31 cellular contexts compared by ENCODE assay signal in genomic region chr1:157916895-157917294, GRCh38.
"Had no signal": no experiment of that assay in that cellular context is flagged by ENCODE, and none has a peak within 500 bp of the region (broad histone marks: within the 10 kb centered on the region; RNA-seq: fewer than 3 reads in every experiment).

No MANE protein-coding gene starts in this region.

- H3K4me3 Mint-ChIP-seq: activated B cell treated with CpG ODN at 0.5 μM for 24 hours; activated CD4-positive, alpha-beta memory T cell treated with anti-CD3 and anti-CD28 coated beads for 36 hours; activated CD4-positive, alpha-beta T cell treated with anti-CD3 and anti-CD28 coated beads for 36 hours; activated CD4-positive, alpha-beta T cell treated with anti-CD3 and anti-CD28 coated beads, Interleukin-2, amount 10 ng/mL, durations not matched to agents 24 days and 14 days; activated CD8-positive, alpha-beta memory T cell treated with anti-CD3 and anti-CD28 coated beads, Interleukin-2, amount 10 ng/mL, durations not matched to agents 7 days and 5 days; activated CD8-positive, alpha-beta T cell treated with anti-CD3 and anti-CD28 coated beads, Interleukin-2, amount 10 ng/mL, durations not matched to agents 7 days and 5 days; activated naive CD4-positive, alpha-beta T cell treated with anti-CD3 and anti-CD28 coated beads for 36 hours; activated naive CD4-positive, alpha-beta T cell treated with anti-CD3 and anti-CD28 coated beads, Interleukin-2, amount 50 U/mL, for 24 hours; activated naive CD8-positive, alpha-beta T cell treated with anti-CD3 and anti-CD28 coated beads for 36 hours; activated naive CD8-positive, alpha-beta T cell treated with anti-CD3 and anti-CD28 coated beads, Interleukin-2, amount 50 U/mL, for 24 hours; activated T-helper 1 cell treated with anti-CD3 and anti-CD28 coated beads, Interleukin-12 subunit alpha, Interleukin-12 subunit beta, Interleukin-2, Interleukin-4 antibody, amounts not matched to agents 30 ng/mL and 10 ng/mL and 1 ng/mL, durations not matched to agents 14 hours and 24 hours and 36 hours had no signal

- H3K9me3 Mint-ChIP-seq: activated CD4-positive, alpha-beta memory T cell treated with anti-CD3 and anti-CD28 coated beads for 36 hours; activated CD4-positive, alpha-beta T cell treated with anti-CD3 and anti-CD28 coated beads, Interleukin-2, amount 10 ng/mL, durations not matched to agents 24 days and 14 days; activated naive CD4-positive, alpha-beta T cell treated with anti-CD3 and anti-CD28 coated beads for 36 hours; activated naive CD4-positive, alpha-beta T cell treated with anti-CD3 and anti-CD28 coated beads, Interleukin-2, amount 50 U/mL, for 24 hours; activated naive CD8-positive, alpha-beta T cell treated with anti-CD3 and anti-CD28 coated beads for 36 hours; activated naive CD8-positive, alpha-beta T cell treated with anti-CD3 and anti-CD28 coated beads, Interleukin-2, amount 50 U/mL, for 24 hours; activated T-helper 1 cell treated with anti-CD3 and anti-CD28 coated beads, Interleukin-12 subunit alpha, Interleukin-12 subunit beta, Interleukin-2, Interleukin-4 antibody, amounts not matched to agents 30 ng/mL and 10 ng/mL and 1 ng/mL, durations not matched to agents 14 hours and 24 hours and 36 hours; activated T-helper 2 cell treated with anti-CD3 and anti-CD28 coated beads, Interferon-gamma antibody, Interleukin-2, Interleukin-4, amounts not matched to agents 10 μg/mL and 5 μg/mL and 100 μg/mL, durations not matched to agents 14 hours and 24 hours and 36 hours had no signal

- H3K27me3 ChIP-seq: adrenal gland, body of pancreas, colonic mucosa, gastroesophageal sphincter had no signal

- ATAC-seq: activated CD4-positive, alpha-beta T cell treated with anti-CD3 and anti-CD28 coated beads for 36 hours; activated CD8-positive, alpha-beta memory T cell treated with anti-CD3 and anti-CD28 coated beads, Interleukin-2, amount 10 ng/mL, durations not matched to agents 7 days and 5 days; activated CD8-positive, alpha-beta T cell treated with anti-CD3 and anti-CD28 coated beads, Interleukin-2, amount 10 ng/mL, durations not matched to agents 7 days and 5 days; activated naive CD8-positive, alpha-beta T cell treated with anti-CD3 and anti-CD28 coated beads, Interleukin-2, amount 50 U/mL, for 24 hours; body of pancreas; gastroesophageal sphincter had no signal

- H3K4me3 ChIP-seq: adrenal gland, body of pancreas, colonic mucosa, esophagus squamous epithelium, gastroesophageal sphincter had no signal

- H3K27ac ChIP-seq: adrenal gland, body of pancreas, colonic mucosa, epithelial cell of prostate, esophagus squamous epithelium, gastroesophageal sphincter, WERI-Rb-1 had no signal

- DNase-seq: activated B cell treated with CpG ODN at 0.5 μM for 24 hours; activated CD4-positive, alpha-beta memory T cell treated with anti-CD3 and anti-CD28 coated beads for 36 hours; activated CD4-positive, alpha-beta T cell treated with anti-CD3 and anti-CD28 coated beads for 36 hours; activated CD4-positive, alpha-beta T cell treated with anti-CD3 and anti-CD28 coated beads, Interleukin-2, amount 10 ng/mL, durations not matched to agents 24 days and 14 days; activated CD4-positive, CD25-positive, alpha-beta regulatory T cell treated with anti-CD3 and anti-CD28 coated beads, Interleukin-2, amount 50 U/mL, for 72 hours; activated CD8-positive, alpha-beta memory T cell treated with anti-CD3 and anti-CD28 coated beads, Interleukin-2, amount 10 ng/mL, durations not matched to agents 7 days and 5 days; activated CD8-positive, alpha-beta memory T cell treated with anti-CD3 and anti-CD28 coated beads, Interleukin-2, amount 50 U/mL, for 4 hours; activated CD8-positive, alpha-beta T cell treated with anti-CD3 and anti-CD28 coated beads, Interleukin-2, amount 10 ng/mL, durations not matched to agents 7 days and 5 days; activated effector memory CD4-positive, alpha-beta T cell treated with anti-CD3 and anti-CD28 coated beads, Interleukin-2, amount 50 U/mL, for 16 hours; activated naive CD4-positive, alpha-beta T cell treated with anti-CD3 and anti-CD28 coated beads for 36 hours; activated naive CD8-positive, alpha-beta T cell treated with anti-CD3 and anti-CD28 coated beads for 36 hours; activated naive CD8-positive, alpha-beta T cell treated with anti-CD3 and anti-CD28 coated beads, Interleukin-2, amount 50 U/mL, for 24 hours; activated T-cell treated with anti-CD3 and anti-CD28 coated beads, Interleukin-2, amount 50 U/mL, for 1 hour; activated T-cell treated with anti-CD3 and anti-CD28 coated beads, Interleukin-2, amount 50 U/mL, for 48 hours; adrenal gland; amygdala; aorta; body of pancreas; central memory CD4-positive, alpha-beta T cell; cerebellar nuclear complex; colonic mucosa; effector CD8-positive, alpha-beta T cell; esophagus squamous epithelium; foreskin melanocyte; T-helper 2 cell; WERI-Rb-1 had no signal

- H3K36me3 ChIP-seq: adrenal gland, colonic mucosa, esophagus squamous epithelium, gastroesophageal sphincter, WERI-Rb-1 had no signal

- H3K9me3 ChIP-seq: adrenal gland, body of pancreas, colonic mucosa, esophagus squamous epithelium had no signal

- H3K27ac Mint-ChIP-seq: activated B cell treated with CpG ODN at 0.5 μM for 24 hours; activated CD4-positive, alpha-beta memory T cell treated with anti-CD3 and anti-CD28 coated beads for 36 hours; activated CD4-positive, alpha-beta T cell treated with anti-CD3 and anti-CD28 coated beads for 36 hours; activated CD4-positive, alpha-beta T cell treated with anti-CD3 and anti-CD28 coated beads, Interleukin-2, amount 10 ng/mL, durations not matched to agents 24 days and 14 days; activated CD8-positive, alpha-beta memory T cell treated with anti-CD3 and anti-CD28 coated beads, Interleukin-2, amount 10 ng/mL, durations not matched to agents 7 days and 5 days; activated CD8-positive, alpha-beta T cell treated with anti-CD3 and anti-CD28 coated beads, Interleukin-2, amount 10 ng/mL, durations not matched to agents 7 days and 5 days; activated naive CD4-positive, alpha-beta T cell treated with anti-CD3 and anti-CD28 coated beads for 36 hours; activated naive CD4-positive, alpha-beta T cell treated with anti-CD3 and anti-CD28 coated beads, Interleukin-2, amount 50 U/mL, for 24 hours; activated naive CD8-positive, alpha-beta T cell treated with anti-CD3 and anti-CD28 coated beads for 36 hours; activated naive CD8-positive, alpha-beta T cell treated with anti-CD3 and anti-CD28 coated beads, Interleukin-2, amount 50 U/mL, for 24 hours; activated T-helper 1 cell treated with anti-CD3 and anti-CD28 coated beads, Interleukin-12 subunit alpha, Interleukin-12 subunit beta, Interleukin-2, Interleukin-4 antibody, amounts not matched to agents 30 ng/mL and 10 ng/mL and 1 ng/mL, durations not matched to agents 14 hours and 24 hours and 36 hours; activated T-helper 2 cell treated with anti-CD3 and anti-CD28 coated beads, Interferon-gamma antibody, Interleukin-2, Interleukin-4, amounts not matched to agents 10 μg/mL and 5 μg/mL and 100 μg/mL, durations not matched to agents 14 hours and 24 hours and 36 hours had no signal

- H3K4me1 Mint-ChIP-seq: activated CD4-positive, alpha-beta T cell treated with anti-CD3 and anti-CD28 coated beads for 36 hours; activated CD4-positive, alpha-beta T cell treated with anti-CD3 and anti-CD28 coated beads, Interleukin-2, amount 10 ng/mL, durations not matched to agents 24 days and 14 days; activated CD8-positive, alpha-beta memory T cell treated with anti-CD3 and anti-CD28 coated beads, Interleukin-2, amount 10 ng/mL, durations not matched to agents 7 days and 5 days; activated naive CD4-positive, alpha-beta T cell treated with anti-CD3 and anti-CD28 coated beads, Interleukin-2, amount 50 U/mL, for 24 hours; activated naive CD8-positive, alpha-beta T cell treated with anti-CD3 and anti-CD28 coated beads for 36 hours; activated naive CD8-positive, alpha-beta T cell treated with anti-CD3 and anti-CD28 coated beads, Interleukin-2, amount 50 U/mL, for 24 hours had no signal

- H3K4me1 ChIP-seq: adrenal gland, body of pancreas, colonic mucosa, esophagus squamous epithelium, gastroesophageal sphincter had no signal

- H3K36me3 Mint-ChIP-seq: activated CD4-positive, alpha-beta memory T cell treated with anti-CD3 and anti-CD28 coated beads for 36 hours; activated CD8-positive, alpha-beta memory T cell treated with anti-CD3 and anti-CD28 coated beads, Interleukin-2, amount 10 ng/mL, durations not matched to agents 7 days and 5 days; activated naive CD4-positive, alpha-beta T cell treated with anti-CD3 and anti-CD28 coated beads, Interleukin-2, amount 50 U/mL, for 24 hours; activated naive CD8-positive, alpha-beta T cell treated with anti-CD3 and anti-CD28 coated beads for 36 hours had no signal
